8 cellular contexts compared by ENCODE assay signal in genomic region chr4:2059034-2059725, GRCh38. TPM values are rescaled to one million over a fixed set of nuclear protein-coding genes. Genes with fewer than 3 reads are reported as not detected.
DNase-seq lines count a peak whose midpoint lies in the region; ATAC-seq, FAIRE-seq and TF ChIP-seq lines count a peak whose summit lies in the region.

NAT8L (plus strand) TSS chr4:2059327; CDS start chr4:2059512, 185 bp downstream.

- H3K36me3 Mint-ChIP-seq in glutamatergic neuron (ENCODE audit: unreplicated experiment): peaks cover under 1% of the 10 kb centered on the region

- DNase-seq in DMS53 (lab: John Stamatoyannopoulos, UW) (peak; percentile 87), LoVo (ENCODE audit: low spot score) (peak; percentile 60), UCSD-AML1 (lab: John Stamatoyannopoulos, UW; ENCODE audit: unreplicated experiment) (peak; percentile 51), glutamatergic neuron (peak; percentile 72), pancreas (peak in 4 of 6 donors; percentile 45 to 74 (median 56)), hepatic stellate cell (ENCODE audit: low spot score) (no peak), NAMALWA (ENCODE audit: low spot score) (no peak), GOT3 (lab: John Stamatoyannopoulos, UW) (no peak)

- peak within 1 kb of the TSS; percentile 23 to 45 (median 33) for H3K4me3 ChIP-seq in pancreas

- H3K27me3 ChIP-seq in pancreas: no peaks in the 10 kb centered on the region

- H3K9me3 Mint-ChIP-seq in glutamatergic neuron (ENCODE audit: unreplicated experiment): peaks cover 4% of the 10 kb centered on the region

- no peaks in the 10 kb centered on the region for H3K36me3 ChIP-seq in pancreas

- H3K4me3 Mint-ChIP-seq in glutamatergic neuron (ENCODE audit: unreplicated experiment): no peak within 1 kb of the TSS

- peak; percentile 42 to 67 (median 53) for ATAC-seq in pancreas

- peak within 1 kb of the TSS in 1 of 4 donors; percentile 46 for H3K27ac ChIP-seq in pancreas

- intact Hi-C loops in pancreas (cut with DNase I): no loop called here

- H3K27ac Mint-ChIP-seq in glutamatergic neuron (ENCODE audit: unreplicated experiment): no peak within 1 kb of the TSS

- TF ChIP-seq CTCF in glutamatergic neuron (IDR thresholded peaks at IDR 0.05; ENCODE audit: partially characterized antibody, unreplicated experiment) (no peak), pancreas (IDR thresholded peaks at IDR 0.05) (no peak)

- H3K9me3 ChIP-seq in pancreas: no peaks in the 10 kb centered on the region

- H3K4me1 ChIP-seq in pancreas: no peaks in the 10 kb centered on the region

- H3K4me1 Mint-ChIP-seq in glutamatergic neuron (ENCODE audit: low read depth, unreplicated experiment): no peaks in the 10 kb centered on the region

- H3K27me3 Mint-ChIP-seq in glutamatergic neuron (ENCODE audit: unreplicated experiment): peaks cover 12% of the 10 kb centered on the region

- FAIRE-seq in pancreas (lab: Jason Lieb, UNC): no peak

- WGBS in pancreas, 2 donors: 0 to 1% methylated on average over 14 to 122 of the region's 122 CpGs

RNA-seq across cellular contexts. Expression of gene NAT8L, which starts in this region (rescaled TPM):
- 8.3 TPM for total RNA-seq in glutamatergic neuron (ENCODE audit: unreplicated experiment)
- 1 to 10 TPM; 3.0 to 6.1 (median 3.8) TPM for total RNA-seq in pancreas
- polyA plus RNA-seq in pancreas: 1 to 10 TPM; 6.3 to 7.2 TPM

Comparison
In these comparisons a context has a peak if more than half of its experiments do, and no peak if none do; other contexts are left out.
1. DNase-seq: peak in DMS53 (single experiment), LoVo (single experiment), UCSD-AML1 (single experiment), glutamatergic neuron (single experiment) and pancreas (4 of 6); none in hepatic stellate cell (single experiment), NAMALWA (single experiment) and GOT3 (single experiment).